Comparison of ENCODE assay signal across 23 cellular contexts in the genomic region with DNA sequence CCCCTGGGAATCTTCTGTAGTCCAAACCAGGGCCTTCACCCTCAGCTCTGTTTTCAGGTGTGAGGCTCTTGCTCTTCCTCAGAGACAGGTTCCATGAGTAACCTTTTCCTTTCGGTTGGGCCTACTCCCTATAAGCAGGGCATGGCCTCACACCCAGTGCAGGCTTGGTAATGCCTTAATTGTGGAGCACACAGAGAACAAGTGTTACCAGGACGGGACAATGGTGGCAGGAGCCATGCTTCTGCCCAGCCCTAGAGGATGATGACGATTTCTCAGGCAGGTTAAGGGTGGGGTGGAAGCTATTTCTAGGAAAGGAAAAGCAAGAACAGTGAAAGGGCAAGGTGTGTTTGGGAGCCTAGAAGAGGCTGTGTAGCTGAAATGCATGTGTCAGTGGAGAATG. TPM values are rescaled to one million over a fixed set of nuclear protein-coding genes. Genes with fewer than 3 reads are reported as not detected.
A peak's percentile ranks its signal among the peaks of the same experiment; 100 is the strongest.
DNase-seq lines count a peak whose midpoint lies in the region; ATAC-seq, FAIRE-seq and TF ChIP-seq lines count a peak whose summit lies in the region.
"Had no signal": no experiment of that assay in that cellular context is flagged by ENCODE, and none has a peak within 500 bp of the region (broad histone marks: within the 10 kb centered on the region; RNA-seq: fewer than 3 reads in every experiment).

No MANE protein-coding gene starts in this region.

- H3K4me3 ChIP-seq in PC-3 (ENCODE audit: low read length) (no peak overlapping the region), H1 (ENCODE audit: extremely low read depth in 1 of 4, insufficient read depth in 2 of 4, low read depth in 3 of 4, low read length in 4 of 4) (no peak overlapping the region)
- H3K4me3 ChIP-seq: Peyer's patch, SJCRH30 had no signal

- H3K79me2 ChIP-seq in PC-3 (ENCODE audit: low read length) (no peaks in the 10 kb centered on the region), H1 (ENCODE audit: control insufficient read depth in 1 of 2, insufficient read depth in 2 of 2, low read length in 2 of 2) (no peaks in the 10 kb centered on the region)

- no peak overlapping the region for H3K4me3 Mint-ChIP-seq in stimulated activated effector memory CD8-positive, alpha-beta T cell treated with anti-CD3 and anti-CD28 coated beads, Interleukin-12 subunit alpha, Interleukin-12 subunit beta, amount 100 ng/mL, for 72 hours
- H3K4me3 Mint-ChIP-seq in activated T-cell treated with anti-CD3 and anti-CD28 coated beads, Interleukin-2, amount 50 U/mL, for 4 hours, result no peak overlapping the region
- H3K4me3 Mint-ChIP-seq: CD4-positive, CD25-positive, alpha-beta regulatory T cell; H9; HFFc6 had no signal

- no peaks in the 10 kb centered on the region for H3K9me2 ChIP-seq in PC-3 (replicated peaks; ENCODE audit: low read length)

- H3K9ac ChIP-seq in PC-3 (ENCODE audit: low read length), result no peak overlapping the region
- no peak overlapping the region for H3K9ac ChIP-seq in H1 (replicated peaks in 1 of 4; ENCODE audit: extremely low read depth in 1 of 4, low read depth in 3 of 4, low read length in 3 of 4)

- TF ChIP-seq CTCF in PC-3 (conservative IDR thresholded peaks at IDR 0.05; ENCODE audit: low read depth, low read length), result no peak
- TF ChIP-seq CTCF in H1 (IDR thresholded peaks at IDR 0.05; ENCODE audit: control extremely low read depth in 1 of 3, insufficient read depth in 1 of 3, low read depth in 1 of 3, low read length in 3 of 3), result no peak

- no peak overlapping the region for H2AK5ac ChIP-seq in H1 (ENCODE audit: low read depth, low read length)

- no peak overlapping the region for H3K27ac Mint-ChIP-seq in stimulated activated effector memory CD8-positive, alpha-beta T cell treated with anti-CD3 and anti-CD28 coated beads, Interleukin-12 subunit alpha, Interleukin-12 subunit beta, amount 100 ng/mL, for 72 hours
- H3K27ac Mint-ChIP-seq: CD4-positive, CD25-positive, alpha-beta regulatory T cell; H9; HFFc6 had no signal

- H3K18ac ChIP-seq in H1 (ENCODE audit: extremely low read depth, low read length), result no peak overlapping the region

- H2BK20ac ChIP-seq in H1 (ENCODE audit: low read length), result no peak overlapping the region

- H3K23ac ChIP-seq in H1 (ENCODE audit: insufficient read length), result no peak overlapping the region

- no peaks in the 10 kb centered on the region for H3K36me3 Mint-ChIP-seq in stimulated activated effector memory CD8-positive, alpha-beta T cell treated with anti-CD3 and anti-CD28 coated beads, Interleukin-12 subunit alpha, Interleukin-12 subunit beta, amount 100 ng/mL, for 72 hours
- no peaks in the 10 kb centered on the region for H3K36me3 Mint-ChIP-seq in activated T-cell treated with anti-CD3 and anti-CD28 coated beads, Interleukin-2, amount 50 U/mL, for 4 hours (ENCODE audit: insufficient read depth)
- H3K36me3 Mint-ChIP-seq: CD4-positive, CD25-positive, alpha-beta regulatory T cell had no signal

- no peak for DNase-seq in PC-3
- DNase-seq in H1 (ENCODE audit: low read depth in 1 of 2, low spot score in 2 of 2), result no peak
- peak; percentile 18 for DNase-seq in kidney tubule cell (ENCODE audit: low spot score)
- DNase-seq in stimulated activated effector memory CD8-positive, alpha-beta T cell treated with anti-CD3 and anti-CD28 coated beads, Interleukin-12 subunit alpha, Interleukin-12 subunit beta, amount 100 ng/mL, for 72 hours (ENCODE audit: low spot score in 2 of 2), result no peak
- no peak for DNase-seq in activated T-cell treated with anti-CD3 and anti-CD28 coated beads, Interleukin-2, amount 50 U/mL, for 4 hours
- DNase-seq in activated CD8-positive, alpha-beta memory T cell treated with anti-CD3 and anti-CD28 coated beads, Interleukin-2, amount 50 U/mL, for 48 hours, result no peak
- DNase-seq: CD4-positive, CD25-positive, alpha-beta regulatory T cell; DMS79; H9; HFFc6; KBM-7; NCI-H1105; NCI-H146; NCI-H2029; NCI-H226; NCI-H510A treated with DMSO at 0.1 percent for 48 hours; NCI-H748 treated with DMSO at 0.1 percent for 48 hours; NK-92 treated with Interleukin-12 subunit alpha and Interleukin-12 subunit beta, amount 100 ng/mL, for 24 hours; Peyer's patch; SJCRH30 had no signal

- H3K27ac ChIP-seq in PC-3 (ENCODE audit: low read length) (no peak overlapping the region), H1 (ENCODE audit: low read depth, low read length) (no peak overlapping the region)
- H3K27ac ChIP-seq: Peyer's patch, SJCRH30 had no signal

- H3K27me3 ChIP-seq in PC-3 (ENCODE audit: low read length) (no peaks in the 10 kb centered on the region), H1 (replicated peaks in 1 of 4; ENCODE audit: control insufficient read depth in 3 of 4, extremely low read depth in 1 of 4, insufficient read depth in 3 of 4, low read length in 3 of 4) (no peaks in the 10 kb centered on the region)
- H3K27me3 ChIP-seq: Peyer's patch, SJCRH30 had no signal

- H2AFZ ChIP-seq in PC-3 (ENCODE audit: low read length) (0 out of 2 replicates have a peak overlapping the region, but pooled peaks have one; percentile 23), H1 (ENCODE audit: low read length) (peak overlapping the region; percentile 51; the same call in 1 of the 2 replicates)

- H3K36me3 ChIP-seq in PC-3 (ENCODE audit: low read depth, low read length) (no peaks in the 10 kb centered on the region), H1 (ENCODE audit: control insufficient read depth in 2 of 4, insufficient read depth in 4 of 4, low read length in 3 of 4) (no peaks in the 10 kb centered on the region)
- H3K36me3 ChIP-seq: Peyer's patch, SJCRH30 had no signal

- H2BK120ac ChIP-seq in H1 (replicated peaks; ENCODE audit: low read depth, low read length), result no peak overlapping the region

- no peak overlapping the region for H3K4me2 ChIP-seq in PC-3 (ENCODE audit: low read length)
- H3K4me2 ChIP-seq in H1 (ENCODE audit: insufficient read depth in 1 of 2, low read depth in 2 of 2, low read length in 2 of 2), result no peak overlapping the region

- intact Hi-C loops in PC-3 (cut with micrococcal nuclease), result no loop called here

- peaks cover 13% of the 10 kb centered on the region for H3K27me3 Mint-ChIP-seq in activated T-cell treated with anti-CD3 and anti-CD28 coated beads, Interleukin-2, amount 50 U/mL, for 4 hours (ENCODE audit: low read depth)

- H2BK12ac ChIP-seq in H1 (ENCODE audit: low read depth, low read length), result no peak overlapping the region

- H3F3A ChIP-seq in PC-3 (ENCODE audit: low read length, unreplicated experiment), result no peaks in the 10 kb centered on the region

- no TSS peak for BruUV-seq in PC-3 (replicated peaks; lab: Mats Ljungman, UMichigan)

- H3K4ac ChIP-seq in H1 (replicated peaks; ENCODE audit: insufficient read length, low read depth, low read length), result no peak overlapping the region

- no peak for FAIRE-seq in H1 (lab: Jason Lieb, UNC)

- TF ChIP-seq POLR2A in H1 (IDR thresholded peaks at IDR 0.05; ENCODE audit: control extremely low read depth in 1 of 2, low read depth in 2 of 2, low read length in 2 of 2), result no peak

- H3K79me1 ChIP-seq in H1 (ENCODE audit: low read depth, low read length), result no peaks in the 10 kb centered on the region

- no peak for ATAC-seq in PC-3
- ATAC-seq in stimulated activated effector memory CD8-positive, alpha-beta T cell treated with anti-CD3 and anti-CD28 coated beads, Interleukin-12 subunit alpha, Interleukin-12 subunit beta, amount 100 ng/mL, for 72 hours, result peak; percentile 31
- no peak for ATAC-seq in GM21717 (IDR thresholded peaks at IDR 0.05; ENCODE audit: unreplicated experiment)
- no peak for ATAC-seq in activated T-cell treated with anti-CD3 and anti-CD28 coated beads, Interleukin-2, amount 50 U/mL, for 4 hours

- H2BK15ac ChIP-seq in H1 (ENCODE audit: low read length), result peak overlapping the region; percentile 49; the same call in 1 of the 2 replicates

- H3K23me2 ChIP-seq in H1 (ENCODE audit: low read depth, low read length), result no peaks in the 10 kb centered on the region

- peaks cover 8% of the 10 kb centered on the region; the same call in 1 of the 2 replicates for H3K4me1 ChIP-seq in PC-3 (ENCODE audit: insufficient read depth, low read length)
- peaks cover 0 to 3% (median under 1%) of the 10 kb centered on the region in 4 experiments; a peak in 3 of 7 replicates for H3K4me1 ChIP-seq in H1 (replicated peaks in 1 of 4; ENCODE audit: control insufficient read depth in 3 of 4, insufficient read depth in 4 of 4, low read length in 3 of 4)
- H3K4me1 ChIP-seq: Peyer's patch, SJCRH30 had no signal

- H4K91ac ChIP-seq in H1 (replicated peaks; ENCODE audit: insufficient read length, low read length), result no peak overlapping the region

- H3K9me3 Mint-ChIP-seq in stimulated activated effector memory CD8-positive, alpha-beta T cell treated with anti-CD3 and anti-CD28 coated beads, Interleukin-12 subunit alpha, Interleukin-12 subunit beta, amount 100 ng/mL, for 72 hours, result no peaks in the 10 kb centered on the region
- H3K9me3 Mint-ChIP-seq in activated T-cell treated with anti-CD3 and anti-CD28 coated beads, Interleukin-2, amount 50 U/mL, for 4 hours, result no peaks in the 10 kb centered on the region
- H3K9me3 Mint-ChIP-seq: H9, HFFc6 had no signal

- no peak for TF ChIP-seq RAD21 in H1 (IDR thresholded peaks at IDR 0.05 in 1 of 2, conservative IDR thresholded peaks at IDR 0.05 in 1 of 2; ENCODE audit: low read depth in 2 of 2, low read length in 2 of 2)

- no peak overlapping the region for H3K56ac ChIP-seq in H1 (replicated peaks; ENCODE audit: insufficient read length, low read depth, low read length)

- TF ChIP-seq EP300 in H1 (IDR thresholded peaks at IDR 0.05; ENCODE audit: borderline replicate concordance in 1 of 2, low read depth in 2 of 2, low read length in 2 of 2), result no peak

- H3K14ac ChIP-seq in H1 (ENCODE audit: insufficient read length), result no peak overlapping the region

- H4K5ac ChIP-seq in H1 (ENCODE audit: insufficient read length, low read depth, low read length), result no peak overlapping the region

- H3K9me3 ChIP-seq in PC-3 (ENCODE audit: low read length) (no peaks in the 10 kb centered on the region), H1 (ENCODE audit: insufficient read depth in 2 of 2, low read depth in 1 of 2, low read length in 1 of 2) (no peaks in the 10 kb centered on the region)
- H3K9me3 ChIP-seq: Peyer's patch, SJCRH30 had no signal

- no peaks in the 10 kb centered on the region for H3K4me1 Mint-ChIP-seq in stimulated activated effector memory CD8-positive, alpha-beta T cell treated with anti-CD3 and anti-CD28 coated beads, Interleukin-12 subunit alpha, Interleukin-12 subunit beta, amount 100 ng/mL, for 72 hours
- no peaks in the 10 kb centered on the region for H3K4me1 Mint-ChIP-seq in activated T-cell treated with anti-CD3 and anti-CD28 coated beads, Interleukin-2, amount 50 U/mL, for 4 hours (ENCODE audit: low read depth)

- H2BK5ac ChIP-seq in H1 (ENCODE audit: low read depth, low read length), result no peak overlapping the region

- H4K20me1 ChIP-seq in PC-3 (ENCODE audit: low read length) (no peaks in the 10 kb centered on the region), H1 (replicated peaks in 1 of 2; ENCODE audit: control insufficient read depth in 1 of 2, insufficient read depth in 2 of 2, low read length in 2 of 2) (no peaks in the 10 kb centered on the region)

- no peak overlapping the region for H4K8ac ChIP-seq in H1 (ENCODE audit: extremely low read depth, insufficient read depth, low read length)

- POLR2A ChIA-PET in PC-3 (lab: Charles Lee; ENCODE audit: unreplicated experiment), result interaction anchor here (0.6 kb wide), 1 partner anchor 222 kb away, joined by 29 read pairs; no protein-coding TSS in a partner anchor
- POLR2A ChIA-PET in H1 (lab: Charles Lee; ENCODE audit: partially characterized antibody), result no interaction called here

- CTCF ChIA-PET in PC-3 (lab: Charles Lee), result interaction anchor here (1.4 kb wide), 1 partner anchor 222 kb away, joined by 4 read pairs; no protein-coding TSS in a partner anchor
- CTCF ChIA-PET in H1 (lab: Charles Lee; ENCODE audit: partially characterized antibody), result interaction anchor here (0.7 to 17.3 kb wide), 10 partner anchors 9 to 324 kb away, joined by 3 to 366 read pairs (median 17); a partner anchor contains a TSS

- 93% methylated on average over 3 of the region's 3 CpGs; no CpG with 5 or more reads in 1 of the 2 experiments for WGBS in H1 (ENCODE audit: extremely low coverage in 1 of 2, insufficient coverage in 1 of 2, insufficient read length in 1 of 2, insufficient replicate concordance in 2 of 2, low coverage in 1 of 2, low lambda C conversion rate in 2 of 2, missing lambda C conversion rate in 1 of 2), 2 experiments

RNA-seq across cellular contexts. Expression of a gene that starts 22.1 kb away (rescaled TPM):
- not detected in 2 replicates for total RNA-seq in PC-3 (2014; rRNA removed)
- total RNA-seq in H1 (2021; fragmentation: NEBNext Ultra II Directional; extraction: Animal tissue kit (Norgen Biotek cat#: 25700)), result not detected in 2 replicates
- polyA plus RNA-seq in H1 (2011; rRNA removed), result not detected in 2 replicates
- not detected for polyA plus RNA-seq in H1 (2011; cell fraction: cytosol; rRNA removed)
- not detected for polyA plus RNA-seq in H1 (2011; cell fraction: nucleus; rRNA removed)
- not detected in 4 replicates for polyA plus RNA-seq in H1 (2012, experiment 1 of 2)
- polyA plus RNA-seq in H1 (2012, experiment 2 of 2), result not detected
- not detected for polyA plus RNA-seq in H1 (2013, experiment 1 of 2)
- not detected for polyA plus RNA-seq in H1 (2013, experiment 2 of 2)
- polyA minus RNA-seq in H1 (2011; rRNA and poly(A)+ RNA removed), result not detected in 2 replicates
- not detected for polyA minus RNA-seq in H1 (2011; cell fraction: cytosol; rRNA and poly(A)+ RNA removed)
- polyA minus RNA-seq in H1 (2011; cell fraction: nucleus; rRNA and poly(A)+ RNA removed), result not detected
- not detected for total RNA-seq in activated T-cell treated with anti-CD3 and anti-CD28 coated beads, Interleukin-2, amount 50 U/mL, for 4 hours
- total RNA-seq: A673; CD4-positive, CD25-positive, alpha-beta regulatory T cell; H9; HFFc6; Peyer's patch; SJCRH30 had no signal
- polyA plus RNA-seq: BJ; CD4-positive, CD25-positive, alpha-beta regulatory T cell had no signal

RNA-seq across cellular contexts. Expression of a gene that starts 43.3 kb away (rescaled TPM):
- total RNA-seq in PC-3 (2014; rRNA removed), result 96.5 and 104 TPM in 2 replicates
- total RNA-seq in H1 (2021; fragmentation: NEBNext Ultra II Directional; extraction: Animal tissue kit (Norgen Biotek cat#: 25700)), result 0.23 TPM in 1 of 2 replicates, not detected in the other
- polyA plus RNA-seq in H1 (2011; rRNA removed), result 0.03 TPM in 1 of 2 replicates, not detected in the other
- polyA plus RNA-seq in H1 (2011; cell fraction: cytosol; rRNA removed), result not detected
- 0.06 TPM for polyA plus RNA-seq in H1 (2011; cell fraction: nucleus; rRNA removed)
- not detected in 4 replicates for polyA plus RNA-seq in H1 (2012, experiment 1 of 2)
- not detected for polyA plus RNA-seq in H1 (2012, experiment 2 of 2)
- 0.16 TPM for polyA plus RNA-seq in H1 (2013, experiment 1 of 2)
- polyA plus RNA-seq in H1 (2013, experiment 2 of 2), result 0.20 TPM
- polyA minus RNA-seq in H1 (2011; rRNA and poly(A)+ RNA removed), result 0.06 TPM in 1 of 2 replicates, not detected in the other
- polyA minus RNA-seq in H1 (2011; cell fraction: cytosol; rRNA and poly(A)+ RNA removed), result not detected
- polyA minus RNA-seq in H1 (2011; cell fraction: nucleus; rRNA and poly(A)+ RNA removed), result 1.5 TPM
- total RNA-seq in activated T-cell treated with anti-CD3 and anti-CD28 coated beads, Interleukin-2, amount 50 U/mL, for 4 hours, result not detected
- total RNA-seq: CD4-positive, CD25-positive, alpha-beta regulatory T cell; H9; HFFc6; SJCRH30 had no signal
- polyA plus RNA-seq: BJ; CD4-positive, CD25-positive, alpha-beta regulatory T cell had no signal

Comparison
In these comparisons a context has a peak if more than half of its experiments do, and no peak if none do; other contexts are left out.
1. RNA of a gene that starts 43.3 kb away (total RNA-seq): 96.5 to 104 TPM in PC-3; 0.23 TPM in H1 and not detected in activated T-cell treated with anti-CD3 and anti-CD28 coated beads, Interleukin-2, amount 50 U/mL, for 4 hours; every median in the first group is over 10 times any median in the second.